Comparison of ENCODE assay signal across 13 cellular contexts in genomic region chr3:175287361-175287963, GRCh38.
DNase-seq lines count a peak whose midpoint lies in the region; ATAC-seq, FAIRE-seq and TF ChIP-seq lines count a peak whose summit lies in the region.
"Had no signal": no experiment of that assay in that cellular context is flagged by ENCODE, and none has a peak within 500 bp of the region (broad histone marks: within the 10 kb centered on the region; RNA-seq: fewer than 3 reads in every experiment).

No MANE protein-coding gene starts in this region.

- TF ChIP-seq CTCF in pancreas (IDR thresholded peaks at IDR 0.05), result no peak

- no peak overlapping the region for H3K23ac ChIP-seq in neuronal stem cell (ENCODE audit: low read depth, low read length, poor library complexity)

- no peak overlapping the region for H3K9ac ChIP-seq in neuronal stem cell (ENCODE audit: low read depth, low read length, poor library complexity)

- no peak overlapping the region for H3K4me2 ChIP-seq in neuronal stem cell (ENCODE audit: insufficient read depth, low read length, poor library complexity, severe bottlenecking)

- H3K4me1 ChIP-seq in pancreas (no peaks in the 10 kb centered on the region), neuronal stem cell (ENCODE audit: control insufficient read depth in 2 of 2, insufficient read depth in 1 of 2, low read depth in 1 of 2, low read length in 2 of 2) (no peaks in the 10 kb centered on the region)

- no peak overlapping the region for H4K91ac ChIP-seq in neuronal stem cell (ENCODE audit: low read depth, low read length, poor library complexity)

- no peak overlapping the region for H2AK5ac ChIP-seq in neuronal stem cell (ENCODE audit: low read depth, low read length)

- no peak overlapping the region for H2BK5ac ChIP-seq in neuronal stem cell (ENCODE audit: low read length)

- H2BK12ac ChIP-seq in neuronal stem cell (ENCODE audit: low read length), result no peak overlapping the region

- H3K27me3 ChIP-seq in pancreas (no peaks in the 10 kb centered on the region), neuronal stem cell (ENCODE audit: control insufficient read depth in 3 of 3, insufficient read depth in 3 of 3, low read depth in 1 of 3, low read length in 3 of 3) (no peaks in the 10 kb centered on the region)

- no peak overlapping the region for H2BK15ac ChIP-seq in neuronal stem cell (ENCODE audit: low read length)

- H2BK120ac ChIP-seq in neuronal stem cell (ENCODE audit: low read depth, low read length), result no peak overlapping the region

- intact Hi-C loops in pancreas (cut with DNase I), result no loop called here

- no peak overlapping the region for H3K18ac ChIP-seq in neuronal stem cell (ENCODE audit: low read length)

- DNase-seq in NOMO-1 treated with DMSO at 0.1 percent for 48 hours (lab: John Stamatoyannopoulos, UW; ENCODE audit: unreplicated experiment) (peak; percentile 34), NOMO-1 treated with dmso at 0.1 percent for 144 hours (lab: John Stamatoyannopoulos, UW; ENCODE audit: unreplicated experiment) (no peak), pancreas (no peak), neuronal stem cell (ENCODE audit: low spot score) (no peak), GF-D8 (lab: John Stamatoyannopoulos, UW) (no peak)
- DNase-seq in stimulated activated CD4-positive, alpha-beta T cell treated with anti-CD3 and anti-CD28 coated beads, Interleukin-4, amount 100 ng/mL, for 4 hours, result no peak
- DNase-seq: activated CD8-positive, alpha-beta memory T cell treated with anti-CD3 and anti-CD28 coated beads for 24 hours; anterior cingulate cortex; GOT3; Karpas-422 had no signal

- no peak overlapping the region for H4K8ac ChIP-seq in neuronal stem cell (ENCODE audit: low read depth, low read length)

- FAIRE-seq in pancreas (lab: Jason Lieb, UNC), result no peak

- ATAC-seq in HG02763 (IDR thresholded peaks at IDR 0.05; ENCODE audit: unreplicated experiment) (peak; percentile 90), HG03460 (IDR thresholded peaks at IDR 0.05; ENCODE audit: unreplicated experiment) (peak; percentile 95), pancreas (no peak)

- H3K27ac ChIP-seq in pancreas, result no peak overlapping the region
- H3K27ac ChIP-seq in neuronal stem cell (replicated peaks; ENCODE audit: low read length), result no peak overlapping the region
- H3K27ac ChIP-seq: epithelial cell of prostate had no signal

- 75 to 79% methylated on average over 3 of the region's 3 CpGs for WGBS in pancreas, 2 donors
- WGBS in neuronal stem cell (ENCODE audit: extremely low coverage in 2 of 2, insufficient read length in 2 of 2, insufficient replicate concordance in 1 of 2), 2 donors, result no CpG with 5 or more reads among the region's 3 CpGs

- H3K14ac ChIP-seq in neuronal stem cell (ENCODE audit: low read length), result no peak overlapping the region

- H3K4me3 ChIP-seq in pancreas (no peak overlapping the region), neuronal stem cell (ENCODE audit: low read length in 2 of 2) (no peak overlapping the region)

- no peak overlapping the region for H2AFZ ChIP-seq in neuronal stem cell (ENCODE audit: low read length)

- no peak overlapping the region for H3K4ac ChIP-seq in neuronal stem cell (ENCODE audit: low read length)

- no peaks in the 10 kb centered on the region for H3K36me3 ChIP-seq in pancreas
- no peaks in the 10 kb centered on the region for H3K36me3 ChIP-seq in neuronal stem cell (replicated peaks in 1 of 2; ENCODE audit: control insufficient read depth in 2 of 2, insufficient read depth in 2 of 2, low read length in 2 of 2)

- H3K9me3 ChIP-seq in pancreas (no peaks in the 10 kb centered on the region), neuronal stem cell (replicated peaks in 1 of 2; ENCODE audit: control insufficient read depth in 2 of 2, insufficient read depth in 1 of 2, low read depth in 1 of 2, low read length in 2 of 2) (no peaks in the 10 kb centered on the region)

- no peaks in the 10 kb centered on the region for H3K79me1 ChIP-seq in neuronal stem cell (ENCODE audit: low read depth, low read length)

Comparison
In these comparisons a context has a peak if more than half of its experiments do, and no peak if none do; other contexts are left out.
1. ATAC-seq: peak in HG02763 (single experiment) and HG03460 (single experiment); none in pancreas (0 of 4).